ENCODE assay signal across 8 cellular contexts in genomic region chr5:140322751-140323731, GRCh38. TPM values are rescaled to one million over a fixed set of nuclear protein-coding genes. Genes with fewer than 3 reads are reported as not detected.
DNase-seq lines count a peak whose midpoint lies in the region; ATAC-seq and TF ChIP-seq lines count a peak whose summit lies in the region.

No MANE protein-coding gene starts in this region.

- peak overlapping the region; percentile 73 for H3K4me2 ChIP-seq in PC-3 (ENCODE audit: low read length)

- no peaks in the 10 kb centered on the region for H3K9me3 ChIP-seq in PC-3 (ENCODE audit: low read length)

- H3K4me3 Mint-ChIP-seq in osteocyte (ENCODE audit: unreplicated experiment) = no peak overlapping the region

- H3K9me2 ChIP-seq in PC-3 (replicated peaks; ENCODE audit: low read length) = no peaks in the 10 kb centered on the region

- H3K79me2 ChIP-seq in PC-3 (ENCODE audit: low read length) = no peaks in the 10 kb centered on the region

- no peaks in the 10 kb centered on the region for H3F3A ChIP-seq in PC-3 (ENCODE audit: low read length, unreplicated experiment)

- TSS peak; percentile 81 for BruUV-seq in PC-3 (replicated peaks; lab: Mats Ljungman, UMichigan)

- no peaks in the 10 kb centered on the region for H4K20me1 ChIP-seq in PC-3 (ENCODE audit: low read length)

- POLR2A ChIA-PET in BJ (lab: Charles Lee) = interaction anchor here (0.6 kb wide), 2 partner anchors 14 to 212 kb away, joined by 4 to 5 read pairs; no protein-coding TSS in a partner anchor
- POLR2A ChIA-PET in PC-3 (lab: Charles Lee; ENCODE audit: unreplicated experiment) = interaction anchor here (0.6 to 2.0 kb wide), 8 partner anchors 11 to 65 kb away, joined by 3 to 16 read pairs (median 5); partner anchors contain the start of gene HBEGF

- peaks cover 47% of the 10 kb centered on the region for H3K4me1 Mint-ChIP-seq in osteocyte (ENCODE audit: unreplicated experiment)

- peaks cover 54% of the 10 kb centered on the region for H3K4me1 ChIP-seq in PC-3 (ENCODE audit: insufficient read depth, low read length)

- H3K9me3 Mint-ChIP-seq in osteocyte (ENCODE audit: unreplicated experiment) = peaks cover 5% of the 10 kb centered on the region

- H3K36me3 ChIP-seq in BJ (ENCODE audit: control insufficient read depth, insufficient read depth, low read length) = no peaks in the 10 kb centered on the region
- no peaks in the 10 kb centered on the region for H3K36me3 ChIP-seq in PC-3 (ENCODE audit: low read depth, low read length)

- H2AFZ ChIP-seq in PC-3 (ENCODE audit: low read length) = peak overlapping the region; percentile 46

- H3K4me3 ChIP-seq in BJ (ENCODE audit: low read depth, low read length) = no peak overlapping the region
- peak overlapping the region; percentile 22; the same call in 1 of the 2 replicates for H3K4me3 ChIP-seq in PC-3 (ENCODE audit: low read length)

- H3K9ac ChIP-seq in PC-3 (ENCODE audit: low read length) = peak overlapping the region; percentile 81

- peaks cover 3% of the 10 kb centered on the region for H3K27me3 Mint-ChIP-seq in osteocyte (ENCODE audit: unreplicated experiment)

- intact Hi-C loops in PC-3 (cut with micrococcal nuclease) = loop anchor here (1.0 kb wide), 1 partner anchor 22 kb away; no protein-coding TSS in a partner anchor

- CTCF ChIA-PET in BJ (lab: Yijun Ruan, JAX) = interaction anchor here (2.6 to 3.7 kb wide), 3 partner anchors 23 to 79 kb away, joined by 7 to 17 read pairs (median 15); partner anchors contain the start of gene HBEGF
- CTCF ChIA-PET in PC-3 (lab: Charles Lee) = interaction anchor here (0.9 to 2.3 kb wide), 3 partner anchors 23 to 79 kb away, joined by 3 to 10 read pairs (median 9); partner anchors contain the start of gene HBEGF

- peak; percentile 77 for DNase-seq in BJ (ENCODE audit: low read depth)
- DNase-seq in PC-3 = peak; percentile 93
- DNase-seq in fibroblast of peridontal ligament (ENCODE audit: extremely low read depth) = peak; percentile 91
- peak; percentile 86 for DNase-seq in osteocyte (ENCODE audit: extremely low spot score, unreplicated experiment)
- DNase-seq in activated CD8-positive, alpha-beta memory T cell treated with anti-CD3 and anti-CD28 coated beads for 24 hours = no peak
- DNase-seq in NCI-H1417 treated with DMSO at 0.1 percent for 48 hours (lab: John Stamatoyannopoulos, UW) = no peak

- H3K27me3 ChIP-seq in BJ (ENCODE audit: control insufficient read depth, insufficient read depth, low read length) (no peaks in the 10 kb centered on the region), PC-3 (ENCODE audit: low read length) (no peaks in the 10 kb centered on the region)

- peak overlapping the region; percentile 98 for H3K27ac ChIP-seq in PC-3 (ENCODE audit: low read length)

- no peaks in the 10 kb centered on the region for H3K36me3 Mint-ChIP-seq in osteocyte (ENCODE audit: unreplicated experiment)

- TF ChIP-seq CTCF in BJ (IDR thresholded peaks at IDR 0.05; ENCODE audit: insufficient read depth, low read depth, low read length) = no peak
- TF ChIP-seq CTCF in PC-3 (conservative IDR thresholded peaks at IDR 0.05; ENCODE audit: low read depth, low read length) = no peak
- no peak for TF ChIP-seq CTCF in osteocyte (IDR thresholded peaks at IDR 0.05)

- ATAC-seq in PC-3 (peak; percentile 76), GM18861 (IDR thresholded peaks at IDR 0.05; ENCODE audit: unreplicated experiment) (no peak), GM19351 (IDR thresholded peaks at IDR 0.05; ENCODE audit: unreplicated experiment) (no peak)

- H3K27ac Mint-ChIP-seq in osteocyte (ENCODE audit: unreplicated experiment) = peak overlapping the region; percentile 80

RNA-seq across cellular contexts. Expression of gene PFDN1, which starts 20.1 kb away (rescaled TPM):
- 97.7 and 114 TPM in 2 replicates for polyA plus RNA-seq in BJ (2011; rRNA removed)
- 44.6 and 66.8 TPM in 2 replicates for polyA minus RNA-seq in BJ (2011; rRNA and poly(A)+ RNA removed)
- total RNA-seq in PC-3 (2014; rRNA removed) (91.9 and 125 TPM in 2 replicates), osteocyte (47.8 and 49.6 TPM in 2 replicates)

RNA-seq across cellular contexts. Expression of gene HBEGF, which starts 23.4 kb away (rescaled TPM):
- polyA plus RNA-seq in BJ (2011; rRNA removed) = 2.4 and 3.1 TPM in 2 replicates
- 0.31 and 0.81 TPM in 2 replicates for polyA minus RNA-seq in BJ (2011; rRNA and poly(A)+ RNA removed)
- total RNA-seq in PC-3 (2014; rRNA removed) (82.6 and 85.9 TPM in 2 replicates), osteocyte (2.7 and 3.6 TPM in 2 replicates)

RNA-seq across cellular contexts. Expression of gene SLC4A9, which starts 37.0 kb away (rescaled TPM):
- not detected in 2 replicates for polyA plus RNA-seq in BJ (2011; rRNA removed)
- polyA minus RNA-seq in BJ (2011; rRNA and poly(A)+ RNA removed) = not detected in 2 replicates
- total RNA-seq in PC-3 (2014; rRNA removed) (0.29 TPM in 1 of 2 replicates, not detected in the other), osteocyte (not detected in 2 replicates)

Comparison
In these comparisons a context has a peak if more than half of its experiments do, and no peak if none do; other contexts are left out.
1. DNase-seq: peak in BJ (single experiment), PC-3 (single experiment), fibroblast of peridontal ligament (single experiment) and osteocyte (single experiment); none in activated CD8-positive, alpha-beta memory T cell treated with anti-CD3 and anti-CD28 coated beads for 24 hours (single experiment) and NCI-H1417 treated with DMSO at 0.1 percent for 48 hours (single experiment).
2. RNA of gene HBEGF, which starts 23.4 kb away (total RNA-seq): 82.6 to 85.9 TPM in PC-3; 2.7 to 3.6 TPM in osteocyte; every median in the first group is over 10 times any median in the second.